23 cellular contexts compared by ENCODE assay signal in the genomic region with DNA sequence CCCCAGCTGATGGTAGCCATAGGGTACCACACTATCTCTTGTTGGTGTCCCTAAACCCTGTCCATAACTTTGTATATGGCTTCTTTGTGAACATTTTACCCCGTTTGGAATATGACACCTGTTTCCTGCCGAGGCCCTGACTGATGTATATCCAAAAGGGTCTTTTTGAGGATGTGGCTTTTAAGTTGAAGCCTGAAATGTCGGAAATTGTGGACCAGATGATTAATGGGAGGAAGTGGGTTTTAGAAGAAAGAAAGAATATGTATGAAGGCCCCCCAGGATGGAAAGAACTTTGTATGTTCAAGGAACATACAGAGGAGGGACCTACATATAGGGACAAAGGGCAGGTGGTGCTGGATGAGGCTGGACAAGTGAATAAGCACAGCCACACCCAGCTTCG.
DNase-seq lines count a peak whose midpoint lies in the region; ATAC-seq, FAIRE-seq and TF ChIP-seq lines count a peak whose summit lies in the region.
"Had no signal": no experiment of that assay in that cellular context is flagged by ENCODE, and none has a peak within 500 bp of the region (broad histone marks: within the 10 kb centered on the region; RNA-seq: fewer than 3 reads in every experiment).

No MANE protein-coding gene starts in this region.

- H3K9me3 ChIP-seq in DND-41 (ENCODE audit: insufficient read depth, low read length, severe bottlenecking) (no peaks in the 10 kb centered on the region), Loucy (ENCODE audit: insufficient read depth, low read depth, low read length) (no peaks in the 10 kb centered on the region)
- H3K9me3 ChIP-seq: Peyer's patch had no signal

- no peaks in the 10 kb centered on the region for H3F3A ChIP-seq in Loucy (ENCODE audit: low read depth)

- H3K4me1 ChIP-seq in DND-41 (ENCODE audit: insufficient read depth, low read length) (peaks cover 25% of the 10 kb centered on the region), Loucy (ENCODE audit: insufficient read depth, low read length, poor library complexity, severe bottlenecking) (peaks cover 19% of the 10 kb centered on the region)
- H3K4me1 ChIP-seq: Peyer's patch had no signal

- H3K9me2 ChIP-seq in Loucy (replicated peaks; ENCODE audit: low read depth, low read length): no peaks in the 10 kb centered on the region

- peak overlapping the region; percentile 74 for H3K27ac ChIP-seq in DND-41 (ENCODE audit: low read length)
- H3K27ac ChIP-seq: 22Rv1, Peyer's patch had no signal

- H3K79me2 ChIP-seq in DND-41 (ENCODE audit: insufficient read depth, low read length): no peaks in the 10 kb centered on the region
- no peaks in the 10 kb centered on the region for H3K79me2 ChIP-seq in Loucy (ENCODE audit: insufficient read depth, low read length)

- H3K36me3 ChIP-seq in DND-41 (ENCODE audit: insufficient read depth, low read length) (no peaks in the 10 kb centered on the region), Loucy (ENCODE audit: insufficient read depth, low read length) (no peaks in the 10 kb centered on the region)
- H3K36me3 ChIP-seq: Peyer's patch had no signal

- H3K9ac ChIP-seq in DND-41 (ENCODE audit: low read depth, low read length): no peak overlapping the region
- H3K9ac ChIP-seq in Loucy (ENCODE audit: low read depth, low read length, poor library complexity, severe bottlenecking): no peak overlapping the region

- TF ChIP-seq CTCF in DND-41 (IDR thresholded peaks at IDR 0.05; ENCODE audit: borderline replicate concordance, extremely low read depth, low read length, poor library complexity, severe bottlenecking) (no peak), Loucy (conservative IDR thresholded peaks at IDR 0.05; ENCODE audit: low read length) (no peak)

- H3K36me3 Mint-ChIP-seq in effector memory CD8-positive, alpha-beta T cell (ENCODE audit: insufficient read depth): peaks cover under 1% of the 10 kb centered on the region
- H3K36me3 Mint-ChIP-seq: CD8-positive, alpha-beta memory T cell had no signal

- ATAC-seq in DND-41 (ENCODE audit: insufficient read depth, low read depth) (peak; percentile 88), GM19452 (IDR thresholded peaks at IDR 0.05; ENCODE audit: unreplicated experiment) (no peak)
- ATAC-seq in effector memory CD8-positive, alpha-beta T cell (replicated peaks): no peak
- ATAC-seq: HepG2, SK-N-SH treated with all-trans-retinoic acid at 6 μM for 48 hours had no signal

- H3K4me3 Mint-ChIP-seq in effector memory CD8-positive, alpha-beta T cell: no peak overlapping the region
- H3K4me3 Mint-ChIP-seq: CD8-positive, alpha-beta memory T cell had no signal

- no peaks in the 10 kb centered on the region for H3K9me3 Mint-ChIP-seq in effector memory CD8-positive, alpha-beta T cell
- H3K9me3 Mint-ChIP-seq: CD8-positive, alpha-beta memory T cell had no signal

- H3K27me3 ChIP-seq in DND-41 (ENCODE audit: insufficient read depth, low read length, poor library complexity) (no peaks in the 10 kb centered on the region), Loucy (ENCODE audit: insufficient read depth, low read length, poor library complexity, severe bottlenecking) (no peaks in the 10 kb centered on the region)
- H3K27me3 ChIP-seq: Peyer's patch had no signal

- peaks cover 0 to 9% of the 10 kb centered on the region in 2 donors for H3K27me3 Mint-ChIP-seq in effector memory CD8-positive, alpha-beta T cell

- no peak overlapping the region for H3K27ac Mint-ChIP-seq in effector memory CD8-positive, alpha-beta T cell

- FAIRE-seq in GM19239 (lab: Jason Lieb, UNC): no peak
- FAIRE-seq: HepG2 had no signal

- H3K4me2 ChIP-seq in DND-41 (ENCODE audit: insufficient read depth, low read length): no peak overlapping the region
- peak overlapping the region; percentile 56 for H3K4me2 ChIP-seq in Loucy (ENCODE audit: low read depth, low read length, poor library complexity, severe bottlenecking)

- peak; percentile 20 for DNase-seq in NCI-H748 (lab: John Stamatoyannopoulos, UW; ENCODE audit: unreplicated experiment)
- no peak for DNase-seq in NCI-H748 treated with DMSO at 0.1 percent for 48 hours (lab: John Stamatoyannopoulos, UW)
- DNase-seq in DND-41: peak; percentile 61
- DNase-seq in UCSD-AML1 (lab: John Stamatoyannopoulos, UW; ENCODE audit: unreplicated experiment): peak; percentile 62
- DNase-seq in GM19239 (ENCODE audit: insufficient read length, low spot score): no peak
- DNase-seq in effector memory CD8-positive, alpha-beta T cell: no peak
- DNase-seq: ACHN; C1 segment of cervical spinal cord; Calu3; CD8-positive, alpha-beta memory T cell; EL; H7; KBM-7; NCI-H1092 treated with DMSO at 0.1 percent for 48 hours; NCI-H1436 treated with DMSO at 0.1 percent for 48 hours; NCI-H1930; NCI-H69; Peyer's patch had no signal

- H3K4me1 Mint-ChIP-seq in effector memory CD8-positive, alpha-beta T cell (ENCODE audit: low read depth in 2 of 2): peaks cover 3 to 12% of the 10 kb centered on the region in 2 donors

- H3K4me3 ChIP-seq in DND-41 (ENCODE audit: low read depth in 1 of 2, low read length in 2 of 2) (no peak overlapping the region), Loucy (ENCODE audit: low read length, poor library complexity, severe bottlenecking) (peak overlapping the region; percentile 28)
- H3K4me3 ChIP-seq: Peyer's patch had no signal

- H2AFZ ChIP-seq in DND-41 (ENCODE audit: low read depth, low read length) (no peak overlapping the region), Loucy (ENCODE audit: low read length) (no peak overlapping the region)

- H4K20me1 ChIP-seq in DND-41 (ENCODE audit: insufficient read depth, low read length) (no peaks in the 10 kb centered on the region), Loucy (ENCODE audit: insufficient read depth, low read length, poor library complexity, severe bottlenecking) (no peaks in the 10 kb centered on the region)

Comparison
In these comparisons a context has a peak if more than half of its experiments do, and no peak if none do; other contexts are left out.
1. DNase-seq: peak in NCI-H748 (single experiment), DND-41 (single experiment) and UCSD-AML1 (single experiment); none in NCI-H748 treated with DMSO at 0.1 percent for 48 hours (single experiment), GM19239 (single experiment) and effector memory CD8-positive, alpha-beta T cell (0 of 3).